Comparison of ENCODE assay signal across 15 cellular contexts in the genomic region with DNA sequence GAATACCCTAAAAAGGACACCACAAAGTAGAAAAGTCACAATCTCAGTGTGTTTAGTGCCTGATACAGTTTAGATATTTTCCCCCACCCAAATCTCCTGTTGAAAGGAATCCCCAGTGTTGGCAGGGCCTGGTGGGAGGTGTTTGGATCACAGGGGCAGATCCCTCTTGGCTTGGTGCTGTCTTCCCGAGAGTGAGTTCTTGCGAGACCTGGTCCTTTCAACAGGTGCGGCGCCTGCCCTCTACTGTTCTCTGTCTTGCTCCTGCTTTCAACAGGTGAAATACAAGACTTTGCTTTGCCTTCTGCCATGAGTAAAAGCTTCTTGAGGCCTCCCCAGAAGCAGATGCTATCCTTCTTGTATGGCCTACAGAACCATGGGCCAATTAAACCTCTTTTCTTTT.
A peak's percentile ranks its signal among the peaks of the same experiment; 100 is the strongest.
DNase-seq lines count a peak whose midpoint lies in the region; ATAC-seq and TF ChIP-seq lines count a peak whose summit lies in the region.
"Had no signal": no experiment of that assay in that cellular context is flagged by ENCODE, and none has a peak within 500 bp of the region (broad histone marks: within the 10 kb centered on the region; RNA-seq: fewer than 3 reads in every experiment).

No MANE protein-coding gene starts in this region.

- H2BK120ac ChIP-seq in trophoblast cell (ENCODE audit: insufficient read depth, low read length, poor library complexity): no peak overlapping the region

- no peak overlapping the region for H4K8ac ChIP-seq in trophoblast cell (ENCODE audit: low read depth, low read length)

- H3K4me1 Mint-ChIP-seq in WTC11: no peaks in the 10 kb centered on the region
- H3K4me1 Mint-ChIP-seq: CD8-positive, alpha-beta memory T cell had no signal

- no peak overlapping the region for H3K4me3 Mint-ChIP-seq in WTC11
- H3K4me3 Mint-ChIP-seq: CD8-positive, alpha-beta memory T cell had no signal

- H3K4me1 ChIP-seq in right cardiac atrium (ENCODE audit: control insufficient read depth, insufficient read depth, low read length) (no peaks in the 10 kb centered on the region), iPS DF 6.9 (ENCODE audit: control insufficient read depth, insufficient read depth, low read length) (no peaks in the 10 kb centered on the region), trophoblast cell (ENCODE audit: control insufficient read depth in 1 of 2, insufficient read depth in 2 of 2, low read length in 2 of 2) (no peaks in the 10 kb centered on the region)
- H3K4me1 ChIP-seq: BLaER1, Caco-2 had no signal

- H2AFZ ChIP-seq in trophoblast cell (ENCODE audit: insufficient read depth, low read length, poor library complexity): no peak overlapping the region

- no peak overlapping the region for H3K14ac ChIP-seq in trophoblast cell (ENCODE audit: low read length)

- POLR2A ChIA-PET in WTC11 (lab: Charles Lee): no interaction called here

- H2BK12ac ChIP-seq in trophoblast cell (ENCODE audit: low read length): no peak overlapping the region

- H3K4ac ChIP-seq in trophoblast cell (ENCODE audit: low read depth, low read length): no peak overlapping the region

- H3K23ac ChIP-seq in trophoblast cell (ENCODE audit: low read length): no peak overlapping the region

- no peaks in the 10 kb centered on the region for H3K27me3 Mint-ChIP-seq in WTC11 (ENCODE audit: low read depth)
- H3K27me3 Mint-ChIP-seq: CD8-positive, alpha-beta memory T cell had no signal

- H3K9me3 Mint-ChIP-seq in WTC11: no peaks in the 10 kb centered on the region

- H3K4me2 ChIP-seq in trophoblast cell (ENCODE audit: low read length): no peak overlapping the region
- H3K4me2 ChIP-seq: BLaER1 had no signal

- H4K91ac ChIP-seq in trophoblast cell (ENCODE audit: low read depth, low read length): no peak overlapping the region

- H3K4me3 ChIP-seq in right cardiac atrium (ENCODE audit: low read length): no peak overlapping the region
- H3K4me3 ChIP-seq in iPS DF 6.9 (ENCODE audit: low read length): no peak overlapping the region
- no peak overlapping the region for H3K4me3 ChIP-seq in trophoblast cell (ENCODE audit: low read depth, low read length)
- H3K4me3 ChIP-seq: BLaER1 had no signal

- H3K18ac ChIP-seq in trophoblast cell (ENCODE audit: low read length): no peak overlapping the region

- no peak overlapping the region for H4K12ac ChIP-seq in trophoblast cell (ENCODE audit: low read depth, low read length)

- H3K36me3 ChIP-seq in iPS DF 6.9 (ENCODE audit: control insufficient read depth, insufficient read depth, low read length) (no peaks in the 10 kb centered on the region), trophoblast cell (ENCODE audit: control insufficient read depth in 1 of 2, insufficient read depth in 2 of 2, low read length in 2 of 2) (no peaks in the 10 kb centered on the region)
- H3K36me3 ChIP-seq: BLaER1 had no signal

- H3K27me3 ChIP-seq in right cardiac atrium (ENCODE audit: control insufficient read depth, insufficient read depth): no peaks in the 10 kb centered on the region
- H3K27me3 ChIP-seq in iPS DF 6.9 (ENCODE audit: control insufficient read depth, insufficient read depth, low read length): no peaks in the 10 kb centered on the region
- H3K27me3 ChIP-seq in trophoblast cell (ENCODE audit: insufficient read depth, low read length): no peaks in the 10 kb centered on the region
- H3K27me3 ChIP-seq: BLaER1 had no signal

- no peaks in the 10 kb centered on the region for H3K9me3 ChIP-seq in right cardiac atrium (ENCODE audit: control insufficient read depth, low read length)
- no peaks in the 10 kb centered on the region for H3K9me3 ChIP-seq in iPS DF 6.9 (ENCODE audit: control insufficient read depth, insufficient read depth, low read length)
- no peaks in the 10 kb centered on the region for H3K9me3 ChIP-seq in trophoblast cell (ENCODE audit: insufficient read depth, low read depth, low read length)
- H3K9me3 ChIP-seq: BLaER1, Caco-2 had no signal

- 95% methylated on average over 4 of the region's 4 CpGs for WGBS in right cardiac atrium
- WGBS in iPS DF 6.9 (ENCODE audit: insufficient coverage, insufficient read length): no CpG with 5 or more reads among the region's 4 CpGs
- no CpG with 5 or more reads among the region's 4 CpGs for WGBS in trophoblast cell (ENCODE audit: extremely low coverage, insufficient coverage, insufficient read length)

- H2BK5ac ChIP-seq in trophoblast cell (ENCODE audit: low read depth, low read length, poor library complexity): no peak overlapping the region

- intact Hi-C loops in Right ventricle myocardium inferior (cut with DNase I): no loop called here
- intact Hi-C loops in right cardiac atrium (cut with DNase I): no loop called here

- CTCF ChIA-PET in WTC11 (lab: Charles Lee): no interaction called here

- no peaks in the 10 kb centered on the region for H3K79me2 ChIP-seq in trophoblast cell (ENCODE audit: control insufficient read depth, insufficient read depth, low read length, poor library complexity)

- no peaks in the 10 kb centered on the region for H3K36me3 Mint-ChIP-seq in WTC11
- H3K36me3 Mint-ChIP-seq: CD8-positive, alpha-beta memory T cell had no signal

- no peaks in the 10 kb centered on the region for H3K79me1 ChIP-seq in trophoblast cell (ENCODE audit: low read length)

- H2AK5ac ChIP-seq in trophoblast cell (ENCODE audit: low read length): no peak overlapping the region

- ATAC-seq in Right ventricle myocardium inferior (no peak), right cardiac atrium (no peak), WTC11 (peak; percentile 87), HG03045 (IDR thresholded peaks at IDR 0.05; ENCODE audit: unreplicated experiment) (no peak)

- H3K27ac Mint-ChIP-seq in WTC11: no peak overlapping the region
- H3K27ac Mint-ChIP-seq: CD8-positive, alpha-beta memory T cell had no signal

- no peak for TF ChIP-seq CTCF in WTC11 (IDR thresholded peaks at IDR 0.05)

- peak overlapping the region; percentile 13 for H3K9ac ChIP-seq in trophoblast cell (ENCODE audit: low read length)
- H3K9ac ChIP-seq: BLaER1 had no signal

- DNase-seq in Right ventricle myocardium inferior (ENCODE audit: missing footprints) (peak; percentile 53), right cardiac atrium (no peak), WTC11 (ENCODE audit: low spot score) (peak; percentile 33), iPS DF 6.9 (ENCODE audit: low read depth, low spot score) (peak; percentile 1), trophoblast cell (no peak), 8988T (no peak)
- no peak for DNase-seq in activated CD4-positive, alpha-beta T cell treated with anti-CD3 and anti-CD28 coated beads for 1 hour
- DNase-seq: AML-193; CD8-positive, alpha-beta memory T cell; DND-41; GOT3 had no signal

- H3K27ac ChIP-seq in right cardiac atrium (ENCODE audit: low read length) (no peak overlapping the region), iPS DF 6.9 (ENCODE audit: low read length) (no peak overlapping the region), trophoblast cell (ENCODE audit: low read depth, low read length) (no peak overlapping the region)
- H3K27ac ChIP-seq: 22Rv1, BLaER1 had no signal

TF ChIP-seq in WTC11, 78 proteins besides CTCF, POLR2A, EP300 and RAD21 (continues in another document):
- no peak for TF ChIP-seq NR1H2 (CRISPR knock-in tag; IDR thresholded peaks at IDR 0.05)
- TF ChIP-seq, protein P1, sequence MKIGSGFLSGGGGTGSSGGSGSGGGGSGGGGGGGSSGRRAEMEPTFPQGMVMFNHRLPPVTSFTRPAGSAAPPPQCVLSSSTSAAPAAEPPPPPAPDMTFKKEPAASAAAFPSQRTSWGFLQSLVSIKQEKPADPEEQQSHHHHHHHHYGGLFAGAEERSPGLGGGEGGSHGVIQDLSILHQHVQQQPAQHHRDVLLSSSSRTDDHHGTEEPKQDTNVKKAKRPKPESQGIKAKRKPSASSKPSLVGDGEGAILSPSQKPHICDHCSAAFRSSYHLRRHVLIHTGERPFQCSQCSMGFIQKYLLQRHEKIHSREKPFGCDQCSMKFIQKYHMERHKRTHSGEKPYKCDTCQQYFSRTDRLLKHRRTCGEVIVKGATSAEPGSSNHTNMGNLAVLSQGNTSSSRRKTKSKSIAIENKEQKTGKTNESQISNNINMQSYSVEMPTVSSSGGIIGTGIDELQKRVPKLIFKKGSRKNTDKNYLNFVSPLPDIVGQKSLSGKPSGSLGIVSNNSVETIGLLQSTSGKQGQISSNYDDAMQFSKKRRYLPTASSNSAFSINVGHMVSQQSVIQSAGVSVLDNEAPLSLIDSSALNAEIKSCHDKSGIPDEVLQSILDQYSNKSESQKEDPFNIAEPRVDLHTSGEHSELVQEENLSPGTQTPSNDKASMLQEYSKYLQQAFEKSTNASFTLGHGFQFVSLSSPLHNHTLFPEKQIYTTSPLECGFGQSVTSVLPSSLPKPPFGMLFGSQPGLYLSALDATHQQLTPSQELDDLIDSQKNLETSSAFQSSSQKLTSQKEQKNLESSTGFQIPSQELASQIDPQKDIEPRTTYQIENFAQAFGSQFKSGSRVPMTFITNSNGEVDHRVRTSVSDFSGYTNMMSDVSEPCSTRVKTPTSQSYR (CRISPR knock-in tag; IDR thresholded peaks at IDR 0.05): no peak
- no peak for TF ChIP-seq NFYB (CRISPR knock-in tag; conservative IDR thresholded peaks at IDR 0.05; ENCODE audit: low read depth)
- TF ChIP-seq, protein P2, sequence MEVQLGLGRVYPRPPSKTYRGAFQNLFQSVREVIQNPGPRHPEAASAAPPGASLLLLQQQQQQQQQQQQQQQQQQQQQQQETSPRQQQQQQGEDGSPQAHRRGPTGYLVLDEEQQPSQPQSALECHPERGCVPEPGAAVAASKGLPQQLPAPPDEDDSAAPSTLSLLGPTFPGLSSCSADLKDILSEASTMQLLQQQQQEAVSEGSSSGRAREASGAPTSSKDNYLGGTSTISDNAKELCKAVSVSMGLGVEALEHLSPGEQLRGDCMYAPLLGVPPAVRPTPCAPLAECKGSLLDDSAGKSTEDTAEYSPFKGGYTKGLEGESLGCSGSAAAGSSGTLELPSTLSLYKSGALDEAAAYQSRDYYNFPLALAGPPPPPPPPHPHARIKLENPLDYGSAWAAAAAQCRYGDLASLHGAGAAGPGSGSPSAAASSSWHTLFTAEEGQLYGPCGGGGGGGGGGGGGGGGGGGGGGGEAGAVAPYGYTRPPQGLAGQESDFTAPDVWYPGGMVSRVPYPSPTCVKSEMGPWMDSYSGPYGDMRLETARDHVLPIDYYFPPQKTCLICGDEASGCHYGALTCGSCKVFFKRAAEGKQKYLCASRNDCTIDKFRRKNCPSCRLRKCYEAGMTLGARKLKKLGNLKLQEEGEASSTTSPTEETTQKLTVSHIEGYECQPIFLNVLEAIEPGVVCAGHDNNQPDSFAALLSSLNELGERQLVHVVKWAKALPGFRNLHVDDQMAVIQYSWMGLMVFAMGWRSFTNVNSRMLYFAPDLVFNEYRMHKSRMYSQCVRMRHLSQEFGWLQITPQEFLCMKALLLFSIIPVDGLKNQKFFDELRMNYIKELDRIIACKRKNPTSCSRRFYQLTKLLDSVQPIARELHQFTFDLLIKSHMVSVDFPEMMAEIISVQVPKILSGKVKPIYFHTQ (CRISPR knock-in tag; IDR thresholded peaks at IDR 0.05): no peak
- no peak for TF ChIP-seq KAT7 (CRISPR knock-in tag; IDR thresholded peaks at IDR 0.05; ENCODE audit: borderline replicate concordance)

Comparison
In these comparisons a context has a peak if more than half of its experiments do, and no peak if none do; other contexts are left out.
1. DNase-seq: peak in Right ventricle myocardium inferior (single experiment), WTC11 (single experiment) and iPS DF 6.9 (single experiment); none in right cardiac atrium (0 of 3), trophoblast cell (0 of 2), 8988T (single experiment) and activated CD4-positive, alpha-beta T cell treated with anti-CD3 and anti-CD28 coated beads for 1 hour (single experiment).